ENCODE assay signal across 8 cellular contexts in the genomic region with DNA sequence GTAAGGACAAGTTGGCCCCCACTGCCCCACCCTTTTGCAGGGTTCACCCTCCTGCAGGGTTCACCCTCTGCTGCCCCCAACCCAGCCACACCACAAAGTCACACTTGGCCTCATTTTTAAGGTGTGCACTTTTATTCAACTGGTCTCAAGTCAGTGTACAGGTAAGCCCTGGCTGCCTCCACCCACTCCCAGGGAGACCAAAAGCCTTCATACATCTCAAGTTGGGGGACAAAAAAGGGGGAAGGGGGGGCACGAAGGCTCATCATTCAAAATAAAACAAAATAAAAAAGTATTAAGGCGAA. TPM values are rescaled to one million over a fixed set of nuclear protein-coding genes. Genes with fewer than 3 reads are reported as not detected.
DNase-seq lines count a peak whose midpoint lies in the region; ATAC-seq and TF ChIP-seq lines count a peak whose summit lies in the region.
"Not testable (repeated sequence)": the region's sequence is repeated elsewhere in the genome, so short reads cannot be mapped to it uniquely, and the experiment has no call there.

No MANE protein-coding gene starts in this region.

- H3K4me1 Mint-ChIP-seq in activated CD8-positive, alpha-beta memory T cell treated with anti-CD3 and anti-CD28 coated beads, Interleukin-2, amount 10 ng/mL, durations not matched to agents 7 days and 5 days = peaks cover 34% of the 10 kb centered on the region
- H3K4me1 Mint-ChIP-seq in type B pancreatic cell (ENCODE audit: unreplicated experiment) = peaks cover 40% of the 10 kb centered on the region

- H3K79me2 ChIP-seq in DND-41 (ENCODE audit: insufficient read depth, low read length) (peaks cover 52% of the 10 kb centered on the region), OCI-LY3 (ENCODE audit: low read length) (peaks cover 44% of the 10 kb centered on the region)

- TF ChIP-seq CTCF in DND-41 (IDR thresholded peaks at IDR 0.05; ENCODE audit: borderline replicate concordance, extremely low read depth, low read length, poor library complexity, severe bottlenecking); OCI-LY3 (IDR thresholded peaks at IDR 0.05; ENCODE audit: low read depth, low read length); breast epithelium (IDR thresholded peaks at IDR 0.05); fibroblast of villous mesenchyme (IDR thresholded peaks at IDR 0.05; ENCODE audit: insufficient read depth, low read depth, low read length); psoas muscle (IDR thresholded peaks at IDR 0.05); type B pancreatic cell (conservative IDR thresholded peaks at IDR 0.05): not testable (repeated sequence)

- H2AFZ ChIP-seq in DND-41 (ENCODE audit: low read depth, low read length); OCI-LY3 (ENCODE audit: low read depth, low read length): not testable (repeated sequence)

- not testable (repeated sequence) for H3K27me3 Mint-ChIP-seq in activated CD8-positive, alpha-beta memory T cell treated with anti-CD3 and anti-CD28 coated beads, Interleukin-2, amount 10 ng/mL, durations not matched to agents 7 days and 5 days
- peaks cover 53% of the 10 kb centered on the region for H3K27me3 Mint-ChIP-seq in type B pancreatic cell

- not testable (repeated sequence) for H3K9me3 ChIP-seq in DND-41 (ENCODE audit: insufficient read depth, low read length, severe bottlenecking); OCI-LY3 (ENCODE audit: insufficient read depth, low read length); breast epithelium; mesodermal cell (ENCODE audit: control insufficient read depth, low read length); psoas muscle

- ATAC-seq in DND-41 (ENCODE audit: insufficient read depth, low read depth); activated CD8-positive, alpha-beta memory T cell treated with anti-CD3 and anti-CD28 coated beads, Interleukin-2, amount 10 ng/mL, durations not matched to agents 7 days and 5 days; psoas muscle: not testable (repeated sequence)

- not testable (repeated sequence) for TF ChIP-seq POLR2A in breast epithelium (IDR thresholded peaks at IDR 0.05)

- H3K4me3 ChIP-seq in DND-41 (ENCODE audit: low read depth in 1 of 2, low read length in 2 of 2) = peak overlapping the region in 1 of 2 experiments; percentile 23; a peak in 1 of 4 replicates
- H3K4me3 ChIP-seq in OCI-LY3 (ENCODE audit: low read length) = peak overlapping the region; percentile 98
- H3K4me3 ChIP-seq in breast epithelium = peak overlapping the region; percentile 86 to 94 (median 88)
- H3K4me3 ChIP-seq in fibroblast of villous mesenchyme (ENCODE audit: low read depth, low read length) = peak overlapping the region; percentile 81
- peak overlapping the region; percentile 87 for H3K4me3 ChIP-seq in mesodermal cell (ENCODE audit: extremely low read depth, insufficient read depth, low read length, poor library complexity, severe bottlenecking)
- H3K4me3 ChIP-seq in psoas muscle = peak overlapping the region; percentile 94

- H3K27me3 ChIP-seq in DND-41 (ENCODE audit: insufficient read depth, low read length, poor library complexity); OCI-LY3 (ENCODE audit: low read depth, low read length); breast epithelium; psoas muscle (ENCODE audit: insufficient read depth in 3 of 3, low read length in 2 of 3): not testable (repeated sequence)

- CTCF ChIA-PET in activated CD8-positive, alpha-beta memory T cell treated with anti-CD3 and anti-CD28 coated beads, Interleukin-2, amount 10 ng/mL, durations not matched to agents 7 days and 5 days (lab: Charles Lee) = interaction anchor here (5.1 kb wide), 1 partner anchor 31 kb away, joined by 46 read pairs; no protein-coding TSS in a partner anchor

- peaks cover 49% of the 10 kb centered on the region for H4K20me1 ChIP-seq in DND-41 (ENCODE audit: insufficient read depth, low read length)
- peaks cover 47% of the 10 kb centered on the region for H4K20me1 ChIP-seq in OCI-LY3 (ENCODE audit: insufficient read depth, low read length)

- H3K9ac ChIP-seq in DND-41 (ENCODE audit: low read depth, low read length) = not testable (repeated sequence)
- H3K9ac ChIP-seq in OCI-LY3 (ENCODE audit: low read length) = peak overlapping the region; percentile 100; the same call in 1 of the 2 replicates

- H3K36me3 Mint-ChIP-seq in activated CD8-positive, alpha-beta memory T cell treated with anti-CD3 and anti-CD28 coated beads, Interleukin-2, amount 10 ng/mL, durations not matched to agents 7 days and 5 days = peaks cover 55% of the 10 kb centered on the region
- H3K36me3 Mint-ChIP-seq in type B pancreatic cell = peaks cover 51% of the 10 kb centered on the region

- intact Hi-C loops in breast epithelium (cut with DNase I; ENCODE audit: low total_unique reads) = loop anchor here (2.0 kb wide), 1 partner anchor 32 kb away; no protein-coding TSS in a partner anchor
- intact Hi-C loops in psoas muscle (cut with DNase I) = not testable (repeated sequence)

- peak overlapping the region; percentile 75 for H3K4me2 ChIP-seq in DND-41 (ENCODE audit: insufficient read depth, low read length)
- peak overlapping the region; percentile 69 for H3K4me2 ChIP-seq in OCI-LY3 (ENCODE audit: low read length)

- WGBS in mesodermal cell (ENCODE audit: insufficient coverage in 2 of 2), 2 experiments = no CpG with 5 or more reads among the region's 2 CpGs
- WGBS in psoas muscle, 3 donors = 57 to 77% (median 63%) methylated on average over 2 of the region's 2 CpGs

- DNase-seq in DND-41; activated CD8-positive, alpha-beta memory T cell treated with anti-CD3 and anti-CD28 coated beads, Interleukin-2, amount 10 ng/mL, durations not matched to agents 7 days and 5 days; breast epithelium (ENCODE audit: low spot score in 2 of 2); fibroblast of villous mesenchyme (ENCODE audit: low read depth); psoas muscle; type B pancreatic cell (ENCODE audit: extremely low spot score, unreplicated experiment): not testable (repeated sequence)

- H3K9me3 Mint-ChIP-seq in activated CD8-positive, alpha-beta memory T cell treated with anti-CD3 and anti-CD28 coated beads, Interleukin-2, amount 10 ng/mL, durations not matched to agents 7 days and 5 days (ENCODE audit: low read depth); type B pancreatic cell: not testable (repeated sequence)

- H3K4me3 Mint-ChIP-seq in activated CD8-positive, alpha-beta memory T cell treated with anti-CD3 and anti-CD28 coated beads, Interleukin-2, amount 10 ng/mL, durations not matched to agents 7 days and 5 days = peak overlapping the region; percentile 98
- H3K4me3 Mint-ChIP-seq in type B pancreatic cell = peak overlapping the region; percentile 96

- H3K36me3 ChIP-seq in DND-41 (ENCODE audit: insufficient read depth, low read length) (peaks cover 63% of the 10 kb centered on the region), OCI-LY3 (replicated peaks; ENCODE audit: low read depth, low read length) (peaks cover 51% of the 10 kb centered on the region), mesodermal cell (ENCODE audit: control insufficient read depth, insufficient read depth, low read length) (peaks cover 49% of the 10 kb centered on the region), psoas muscle (ENCODE audit: insufficient read depth in 1 of 2, low read depth in 1 of 2) (peaks cover 8 to 41% of the 10 kb centered on the region in 2 donors)
- not testable (repeated sequence) for H3K36me3 ChIP-seq in breast epithelium

- peak overlapping the region; percentile 90 for H3K27ac Mint-ChIP-seq in activated CD8-positive, alpha-beta memory T cell treated with anti-CD3 and anti-CD28 coated beads, Interleukin-2, amount 10 ng/mL, durations not matched to agents 7 days and 5 days
- H3K27ac Mint-ChIP-seq in type B pancreatic cell = peak overlapping the region; percentile 97

- H3K27ac ChIP-seq in DND-41 (ENCODE audit: low read length) = not testable (repeated sequence)
- H3K27ac ChIP-seq in OCI-LY3 (ENCODE audit: low read length) = peak overlapping the region; percentile 100
- H3K27ac ChIP-seq in breast epithelium = peak overlapping the region; percentile 100
- H3K27ac ChIP-seq in mesodermal cell (ENCODE audit: low read depth, low read length, severe bottlenecking) = peak overlapping the region; percentile 81
- peak overlapping the region; percentile 99 for H3K27ac ChIP-seq in psoas muscle

- peaks cover 32% of the 10 kb centered on the region for H3K4me1 ChIP-seq in DND-41 (ENCODE audit: insufficient read depth, low read length)
- not testable (repeated sequence) for H3K4me1 ChIP-seq in OCI-LY3 (ENCODE audit: low read length); breast epithelium; mesodermal cell (ENCODE audit: control insufficient read depth, insufficient read depth, low read length, poor library complexity, severe bottlenecking)
- H3K4me1 ChIP-seq in psoas muscle = peaks cover 14% of the 10 kb centered on the region

RNA-seq across cellular contexts. Expression of a gene that starts 3.4 kb away (rescaled TPM):
- total RNA-seq in activated CD8-positive, alpha-beta memory T cell treated with anti-CD3 and anti-CD28 coated beads, Interleukin-2, amount 10 ng/mL, durations not matched to agents 7 days and 5 days = over 10,000 TPM; 10,813 to 11,083 TPM
- total RNA-seq in breast epithelium = 1,000 to 10,000 TPM; 1,501 to 2,393 (median 1,834) TPM
- 9,607 and 9,891 TPM in 2 replicates for total RNA-seq in fibroblast of villous mesenchyme
- polyA plus RNA-seq in mesodermal cell (2013, experiment 1 of 2) = 3,902 TPM
- polyA plus RNA-seq in mesodermal cell (2013, experiment 2 of 2) = 3,238 TPM
- total RNA-seq in psoas muscle = 100 to 1,000 TPM; 351 to 761 (median 602) TPM
- 1,000 to 10,000 TPM in 1 of 3 donors, 100 to 1,000 TPM in 2; 223 to 1,482 (median 332) TPM for polyA plus RNA-seq in psoas muscle
- 3,466 and 4,253 TPM in 2 replicates for total RNA-seq in type B pancreatic cell (ENCODE audit: low replicate concordance)

RNA-seq across cellular contexts. Expression of a gene that starts 13.4 kb away (rescaled TPM):
- 10 to 100 TPM; 14.2 to 14.3 TPM for total RNA-seq in activated CD8-positive, alpha-beta memory T cell treated with anti-CD3 and anti-CD28 coated beads, Interleukin-2, amount 10 ng/mL, durations not matched to agents 7 days and 5 days
- total RNA-seq in breast epithelium (1 to 10 TPM; 3.7 to 4.6 (median 4.0) TPM), fibroblast of villous mesenchyme (10.8 and 13.2 TPM in 2 replicates), psoas muscle (1 to 10 TPM; 4.0 to 9.8 (median 7.8) TPM), type B pancreatic cell (ENCODE audit: low replicate concordance) (13.5 and 14.9 TPM in 2 replicates)
- polyA plus RNA-seq in mesodermal cell (2013, experiment 1 of 2) = 6.0 TPM
- 4.9 TPM for polyA plus RNA-seq in mesodermal cell (2013, experiment 2 of 2)
- 10 to 100 TPM in 1 of 3 donors, 1 to 10 TPM in 2; 1.7 to 10.6 (median 2.1) TPM for polyA plus RNA-seq in psoas muscle
